ENCODE assay signal across 8 cellular contexts in the genomic region with DNA sequence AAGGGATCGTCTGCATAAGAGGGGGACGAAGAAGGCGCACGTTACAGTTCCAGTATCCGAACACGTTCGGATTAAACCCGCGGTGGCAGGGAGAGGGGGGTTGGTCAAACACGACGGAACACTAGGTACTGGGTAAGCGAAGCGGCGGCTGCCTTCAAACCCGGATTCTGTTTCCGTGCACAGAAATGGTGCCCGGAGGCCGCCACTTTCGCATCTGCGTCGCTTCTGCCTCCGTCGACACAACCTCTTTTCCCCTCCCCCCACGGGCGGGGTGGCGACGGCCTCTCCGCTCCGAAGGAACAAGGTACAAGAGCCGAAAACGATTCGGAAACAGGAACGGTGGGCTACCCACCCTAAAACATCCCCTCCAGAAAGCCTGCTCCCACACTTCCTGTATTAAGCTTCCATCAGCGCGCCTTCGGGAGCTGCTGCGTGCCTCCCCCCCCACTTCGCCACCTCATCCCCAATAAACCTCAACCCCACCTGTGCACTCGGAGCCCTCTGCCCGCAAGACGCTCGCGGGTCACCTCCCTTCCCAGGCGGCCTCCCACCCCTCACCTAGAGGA. TPM values are rescaled to one million over a fixed set of nuclear protein-coding genes. Genes with fewer than 3 reads are reported as not detected.
A peak's percentile ranks its signal among the peaks of the same experiment; 100 is the strongest.
DNase-seq lines count a peak whose midpoint lies in the region; ATAC-seq, FAIRE-seq and TF ChIP-seq lines count a peak whose summit lies in the region.

No MANE protein-coding gene starts in this region.

- H2AFZ ChIP-seq in hepatocyte = peak overlapping the region; percentile 26

- under 1% methylated on average over 44 of the region's 44 CpGs for WGBS in hepatocyte (ENCODE audit: low lambda C conversion rate, missing lambda C conversion rate)

- H3K4me1 ChIP-seq in hepatocyte (ENCODE audit: insufficient read depth) = peaks cover 22% of the 10 kb centered on the region

- FAIRE-seq in H54 (lab: Jason Lieb, UNC) = no peak

- no peaks in the 10 kb centered on the region for H3K9me2 ChIP-seq in hepatocyte (replicated peaks; ENCODE audit: insufficient read depth)

- H3K4me2 ChIP-seq in hepatocyte = peak overlapping the region; percentile 88

- no peak for TF ChIP-seq POLR2A in H54 (IDR thresholded peaks at IDR 0.05; ENCODE audit: low read depth, low read length)

- H3K27ac ChIP-seq in KOPT-K1 (ENCODE audit: low read depth, low read length, poor library complexity, severe bottlenecking) (peak overlapping the region; percentile 89), hepatocyte (peak overlapping the region; percentile 98)

- no peaks in the 10 kb centered on the region for H3K27me3 ChIP-seq in hepatocyte

- TF ChIP-seq CTCF in hepatocyte (IDR thresholded peaks at IDR 0.05; ENCODE audit: poor library complexity) (no peak), retinal pigment epithelial cell (conservative IDR thresholded peaks at IDR 0.05; ENCODE audit: low read depth, low read length) (no peak)

- 0 out of 2 replicates have a peak, but pooled peaks cover 5% of the 10 kb centered on the region for H3K36me3 ChIP-seq in KOPT-K1 (ENCODE audit: insufficient read depth, low read length)
- H3K36me3 ChIP-seq in hepatocyte (replicated peaks; ENCODE audit: insufficient read depth, low read depth) = no peaks in the 10 kb centered on the region

- peak; percentile 27 for ATAC-seq in GM21737 (IDR thresholded peaks at IDR 0.05; ENCODE audit: unreplicated experiment)

- in situ Hi-C loops in G401 (cut with HindIII; ENCODE audit: low sequenced_read_pairs) = no loop called here

- peak overlapping the region; percentile 91 for H3K4me3 ChIP-seq in hepatocyte
- H3K4me3 ChIP-seq in retinal pigment epithelial cell (ENCODE audit: low read length) = peak overlapping the region; percentile 99

- DNase-seq in G401 (ENCODE audit: low spot score) (peak; percentile 64), T-helper 1 cell (peak; percentile 60 to 84 (median 73)), amygdala (lab: John Stamatoyannopoulos, UW) (peak in 48 of 56 donors; percentile 9 to 71 (median 46)), hepatocyte (ENCODE audit: low spot score) (peak; percentile 71), retinal pigment epithelial cell (ENCODE audit: low read depth) (peak; percentile 14), H54 (ENCODE audit: insufficient read length, low spot score) (no peak)

- peaks cover 48% of the 10 kb centered on the region for H4K20me1 ChIP-seq in hepatocyte (ENCODE audit: insufficient read depth, poor library complexity, severe bottlenecking)

- peaks cover 57% of the 10 kb centered on the region for H3K79me2 ChIP-seq in hepatocyte

- no peaks in the 10 kb centered on the region for H3K9me3 ChIP-seq in KOPT-K1 (ENCODE audit: insufficient read depth, low read length, poor library complexity, severe bottlenecking)
- H3K9me3 ChIP-seq in hepatocyte (ENCODE audit: low read depth) = no peaks in the 10 kb centered on the region

RNA-seq across cellular contexts. Expression of a gene that starts 0.7 kb away (rescaled TPM):
- 45.0 and 45.8 TPM in 2 replicates for total RNA-seq in G401 (2014; rRNA removed; shearing (Covaris generic))
- 176 and 181 TPM in 2 replicates for total RNA-seq in hepatocyte
- 85.2 and 86.0 TPM in 2 replicates for polyA plus RNA-seq in hepatocyte

RNA-seq across cellular contexts. Expression of a gene that starts 42.2 kb away (rescaled TPM):
- total RNA-seq in G401 (2014; rRNA removed; shearing (Covaris generic)) = not detected in 2 replicates
- 0.20 and 0.83 TPM in 2 replicates for total RNA-seq in hepatocyte
- polyA plus RNA-seq in hepatocyte = 0.64 and 1.9 TPM in 2 replicates

RNA-seq across cellular contexts. Expression of a gene that starts 51.8 kb away (rescaled TPM):
- 41.4 and 65.0 TPM in 2 replicates for total RNA-seq in G401 (2014; rRNA removed; shearing (Covaris generic))
- 113 and 116 TPM in 2 replicates for total RNA-seq in hepatocyte
- polyA plus RNA-seq in hepatocyte = 50.4 and 58.3 TPM in 2 replicates
